35 cellular contexts compared by ENCODE assay signal in the genomic region with DNA sequence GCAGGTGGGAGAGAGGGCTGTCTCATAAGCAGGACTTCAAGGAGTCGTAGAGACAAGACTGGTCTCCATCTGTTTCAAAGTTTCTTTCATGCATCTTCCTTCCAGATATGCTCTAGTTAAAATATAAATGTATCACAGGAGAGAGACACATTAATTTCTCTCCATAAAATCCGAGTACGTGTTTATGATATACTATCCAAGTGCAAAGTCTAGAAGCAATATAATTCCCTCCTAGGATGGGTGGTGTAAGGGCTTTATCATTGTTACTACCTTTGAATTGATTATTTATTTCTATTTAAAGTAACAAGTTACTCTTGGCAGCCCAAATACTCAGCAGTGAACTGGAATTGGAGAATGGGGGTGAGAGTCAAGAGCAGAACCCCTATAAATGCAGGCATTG.
"Had no signal": no experiment of that assay in that cellular context is flagged by ENCODE, and none has a peak within 500 bp of the region (broad histone marks: within the 10 kb centered on the region; RNA-seq: fewer than 3 reads in every experiment).

No MANE protein-coding gene starts in this region.

- DNase-seq: Karpas-422, Kasumi-1, KG1, MG63, MM.1S, MV-4-11, NCI-H1048, NCI-H1092, NCI-H1092 treated with DMSO at 0.1 percent for 48 hours, NCI-H1105, NCI-H1105 treated with DMSO at 0.1 percent for 48 hours, NCI-H1417, NCI-H1417 treated with DMSO at 0.1 percent for 48 hours, NCI-H1436, NCI-H1436 treated with DMSO at 0.1 percent for 48 hours, NCI-H146, NCI-H1694, NCI-H1694 treated with DMSO at 0.1 percent for 48 hours, NCI-H187, NCI-H187 treated with DMSO at 0.1 percent for 48 hours, NCI-H1930, NCI-H2029, NCI-H2029 treated with DMSO at 0.1 percent for 48 hours, NCI-H2081, NCI-H2081 treated with DMSO at 0.1 percent for 48 hours, NCI-H2107, NCI-H2171, NCI-H2171 treated with DMSO at 0.1 percent for 48 hours, NCI-H2227 treated with DMSO at 0.1 percent for 48 hours, NCI-H226, NCI-H345, NCI-H446, NCI-H446 treated with DMSO at 0.1 percent for 48 hours, NCI-H510A had no signal

- H3K9me3 ChIP-seq: MG63 had no signal

- H3K27ac ChIP-seq: KMS-11 had no signal

- H3K27me3 ChIP-seq: MG63 had no signal

- H3K36me3 ChIP-seq: MG63 had no signal

- H3K4me3 ChIP-seq: MG63 had no signal
